ENCODE assay signal across 9 cellular contexts in the genomic region with DNA sequence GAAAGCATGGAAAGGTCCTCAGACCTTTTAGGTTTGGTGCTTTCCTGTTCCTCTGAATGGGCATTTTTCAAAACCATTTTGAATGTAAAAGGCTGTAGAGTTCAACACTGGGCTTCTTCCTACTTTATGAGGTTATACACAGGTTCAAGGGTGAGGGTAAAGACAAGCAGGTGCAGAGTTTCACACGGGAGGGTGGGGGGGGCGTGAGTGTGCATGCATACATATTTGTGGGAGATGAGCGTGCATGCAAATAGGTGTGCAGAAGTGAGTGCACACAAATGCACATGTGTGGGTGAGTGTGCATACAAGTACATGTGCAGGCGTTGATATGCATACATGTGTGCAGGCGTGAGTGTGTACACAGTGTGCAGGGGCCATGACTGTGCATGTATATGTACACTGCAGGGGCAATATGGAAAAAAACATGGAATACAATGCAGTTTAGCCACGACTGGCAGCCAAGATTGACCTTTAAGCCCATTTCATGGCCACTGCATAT.
DNase-seq lines count a peak whose midpoint lies in the region; ATAC-seq and TF ChIP-seq lines count a peak whose summit lies in the region.
"Had no signal": no experiment of that assay in that cellular context is flagged by ENCODE, and none has a peak within 500 bp of the region (broad histone marks: within the 10 kb centered on the region; RNA-seq: fewer than 3 reads in every experiment).

No MANE protein-coding gene starts in this region.

- H3K9ac ChIP-seq in GM23248 (peak overlapping the region; percentile 72), OCI-LY3 (ENCODE audit: low read length) (no peak overlapping the region)

- WGBS in GM23248 (ENCODE audit: low coverage in 1 of 2, low lambda C conversion rate in 2 of 2, missing lambda C conversion rate in 2 of 2), 2 experiments, result 72 to 74% methylated on average over 4 to 6 of the region's 6 CpGs

- ATAC-seq in GM18858 (IDR thresholded peaks at IDR 0.05; ENCODE audit: unreplicated experiment), result peak; percentile 3

- DNase-seq in GM23248 (no peak), HuH-7 (ENCODE audit: low spot score) (no peak), Ammon's horn (ENCODE audit: low spot score) (no peak), activated gamma-delta T cell treated with Interleukin-2 at 50 U/mL for 16 hours (no peak), NCI-H69 (lab: John Stamatoyannopoulos, UW) (no peak)
- DNase-seq: NCI-H1694 treated with DMSO at 0.1 percent for 48 hours had no signal

- H2AFZ ChIP-seq in GM23248, result no peak overlapping the region
- no peak overlapping the region for H2AFZ ChIP-seq in OCI-LY3 (ENCODE audit: low read depth, low read length)

- H3K4me1 ChIP-seq in GM23248 (ENCODE audit: insufficient read depth), result peaks cover 15% of the 10 kb centered on the region
- H3K4me1 ChIP-seq in OCI-LY3 (ENCODE audit: low read length), result peaks cover 19% of the 10 kb centered on the region
- peaks cover 0 to 12% of the 10 kb centered on the region in 2 donors for H3K4me1 ChIP-seq in muscle layer of duodenum (ENCODE audit: control insufficient read depth in 1 of 2, insufficient read depth in 2 of 2, low read length in 2 of 2)

- H3K27ac ChIP-seq in GM23248 (peak overlapping the region; percentile 83), OCI-LY3 (ENCODE audit: low read length) (peak overlapping the region; percentile 43; the same call in 1 of the 2 replicates), muscle layer of duodenum (ENCODE audit: low read length) (peak overlapping the region; percentile 16)

- H3K4me3 ChIP-seq in GM23248 (peak overlapping the region; percentile 36), OCI-LY3 (ENCODE audit: low read length) (peak overlapping the region; percentile 3; the same call in 1 of the 2 replicates), muscle layer of duodenum (ENCODE audit: low read depth in 1 of 2, low read length in 2 of 2) (no peak overlapping the region)

- H3F3A ChIP-seq in GM23248 (ENCODE audit: insufficient read depth), result peaks cover 8% of the 10 kb centered on the region; the same call in 1 of the 2 replicates

- H3K9me3 ChIP-seq in GM23248 (ENCODE audit: low read depth) (no peaks in the 10 kb centered on the region), OCI-LY3 (ENCODE audit: insufficient read depth, low read length) (no peaks in the 10 kb centered on the region), muscle layer of duodenum (ENCODE audit: control insufficient read depth in 1 of 2, low read length in 2 of 2) (no peaks in the 10 kb centered on the region)

- H4K20me1 ChIP-seq in GM23248 (ENCODE audit: insufficient read depth) (no peaks in the 10 kb centered on the region), OCI-LY3 (ENCODE audit: insufficient read depth, low read length) (no peaks in the 10 kb centered on the region)

- H3K4me2 ChIP-seq in GM23248 (ENCODE audit: unreplicated experiment) (peak overlapping the region; percentile 63), OCI-LY3 (ENCODE audit: low read length) (peak overlapping the region; percentile 71)

- H3K79me2 ChIP-seq in GM23248 (ENCODE audit: insufficient read depth) (peaks cover 9% of the 10 kb centered on the region), OCI-LY3 (ENCODE audit: low read length) (no peaks in the 10 kb centered on the region)

- in situ Hi-C loops in GM23248 (cut with MboI), result no loop called here

- H3K27me3 ChIP-seq in GM23248 (replicated peaks; ENCODE audit: insufficient read depth), result no peaks in the 10 kb centered on the region
- H3K27me3 ChIP-seq in OCI-LY3 (ENCODE audit: low read depth, low read length), result peaks cover 15% of the 10 kb centered on the region
- H3K27me3 ChIP-seq in muscle layer of duodenum (ENCODE audit: low read depth, low read length), result no peaks in the 10 kb centered on the region

- TF ChIP-seq CTCF in OCI-LY3 (IDR thresholded peaks at IDR 0.05; ENCODE audit: low read depth, low read length), result no peak

- no peaks in the 10 kb centered on the region for H3K36me3 ChIP-seq in GM23248 (ENCODE audit: low read depth)
- H3K36me3 ChIP-seq in OCI-LY3 (replicated peaks; ENCODE audit: low read depth, low read length), result no peaks in the 10 kb centered on the region
- H3K36me3 ChIP-seq in muscle layer of duodenum (ENCODE audit: control insufficient read depth in 1 of 2, insufficient read depth in 2 of 2, low read length in 2 of 2), result no peaks in the 10 kb centered on the region

- H3K9me2 ChIP-seq in GM23248 (ENCODE audit: insufficient read depth), result no peaks in the 10 kb centered on the region

Comparison
In these comparisons a context has a peak if more than half of its experiments do, and no peak if none do; other contexts are left out.
1. H3K27ac ChIP-seq: peak in every context shown above with its lines; median percentile 83 in GM23248; 43 in OCI-LY3; 16 in muscle layer of duodenum.
2. H3K4me3 ChIP-seq: peak in GM23248 (single experiment) and OCI-LY3 (single experiment); none in muscle layer of duodenum (0 of 2).